ENCODE assay signal across 10 cellular contexts in the genomic region with DNA sequence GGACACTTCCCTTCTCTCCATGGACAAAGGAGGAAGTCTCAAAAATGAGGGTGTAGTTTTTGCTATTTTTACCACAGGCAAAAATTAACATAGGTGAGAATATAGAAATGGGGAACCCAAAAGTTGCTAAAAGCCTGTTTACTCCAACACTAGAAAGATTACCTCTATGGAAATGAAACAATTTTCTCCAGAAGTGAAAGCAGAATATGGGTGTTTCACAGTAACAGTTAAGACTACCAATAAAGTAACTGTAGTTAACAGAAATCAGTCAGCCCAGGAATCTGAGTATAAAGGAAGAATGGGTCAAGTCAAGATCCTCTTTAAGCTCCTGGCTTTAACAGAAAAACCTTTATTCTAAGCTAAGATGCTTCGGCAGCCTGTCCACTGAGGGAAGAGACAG. TPM values are rescaled to one million over a fixed set of nuclear protein-coding genes. Genes with fewer than 3 reads are reported as not detected.
DNase-seq lines count a peak whose midpoint lies in the region; ATAC-seq and TF ChIP-seq lines count a peak whose summit lies in the region.
"Had no signal": no experiment of that assay in that cellular context is flagged by ENCODE, and none has a peak within 500 bp of the region (broad histone marks: within the 10 kb centered on the region; RNA-seq: fewer than 3 reads in every experiment).

No MANE protein-coding gene starts in this region.

- H3K27ac Mint-ChIP-seq in chondrocyte (ENCODE audit: unreplicated experiment) (peak overlapping the region; percentile 70), neural crest cell (ENCODE audit: unreplicated experiment) (no peak overlapping the region)

- 29 to 33% methylated on average over 1 of the region's 1 CpG for WGBS in thyroid gland, 2 donors

- peaks cover 99% of the 10 kb centered on the region for H3K79me2 ChIP-seq in Karpas-422 (ENCODE audit: low read length)

- peaks cover 97% of the 10 kb centered on the region for H3K36me3 ChIP-seq in Karpas-422 (ENCODE audit: insufficient read depth, low read length)
- peaks cover 19 to 22% of the 10 kb centered on the region in 2 donors for H3K36me3 ChIP-seq in thyroid gland

- H3K4me1 ChIP-seq in Karpas-422 (ENCODE audit: low read length) (peaks cover 56% of the 10 kb centered on the region), thyroid gland (peaks cover 74 to 77% of the 10 kb centered on the region in 2 donors)

- H3K4me1 Mint-ChIP-seq in chondrocyte (ENCODE audit: low read depth) (peaks cover 91% of the 10 kb centered on the region), neural crest cell (peaks cover 91% of the 10 kb centered on the region)

- H3K27ac ChIP-seq in Karpas-422 (ENCODE audit: low read length) (peak overlapping the region; percentile 40), thyroid gland (peak overlapping the region in 1 of 3 donors; percentile 42)
- H3K27ac ChIP-seq: foreskin keratinocyte had no signal

- H2AFZ ChIP-seq in Karpas-422 (ENCODE audit: low read length), result no peak overlapping the region

- H3K9me2 ChIP-seq in Karpas-422 (replicated peaks; ENCODE audit: insufficient read depth, low read length), result no peaks in the 10 kb centered on the region

- H4K20me1 ChIP-seq in Karpas-422 (ENCODE audit: insufficient read depth, low read depth, low read length), result peaks cover 99% of the 10 kb centered on the region

- DNase-seq in GM12865 (ENCODE audit: low read depth), result no peak
- peak; percentile 51 for DNase-seq in Karpas-422
- no peak for DNase-seq in chondrocyte (ENCODE audit: low spot score)
- no peak for DNase-seq in neural crest cell (ENCODE audit: low read depth, low spot score)
- no peak for DNase-seq in thyroid gland
- DNase-seq in mesenteric fat pad (ENCODE audit: low spot score), result no peak
- DNase-seq in NCI-H2107 (lab: John Stamatoyannopoulos, UW), result no peak
- DNase-seq: foreskin keratinocyte had no signal

- H3K4me3 ChIP-seq in GM12865 (ENCODE audit: low read depth, low read length) (peak overlapping the region; percentile 98; the same call in 1 of the 2 replicates), Karpas-422 (ENCODE audit: low read length) (no peak overlapping the region), thyroid gland (replicated peaks in 1 of 3) (no peak overlapping the region)
- H3K4me3 ChIP-seq: skin epidermis had no signal

- H3K9me3 ChIP-seq in Karpas-422 (ENCODE audit: low read length) (no peaks in the 10 kb centered on the region), thyroid gland (no peaks in the 10 kb centered on the region)

- H3K36me3 Mint-ChIP-seq in chondrocyte (ENCODE audit: low read depth), result peaks cover 20% of the 10 kb centered on the region
- peaks cover 37% of the 10 kb centered on the region for H3K36me3 Mint-ChIP-seq in neural crest cell (ENCODE audit: low read depth)

- H3K9me3 Mint-ChIP-seq in chondrocyte (ENCODE audit: low read depth), result no peaks in the 10 kb centered on the region
- no peaks in the 10 kb centered on the region for H3K9me3 Mint-ChIP-seq in neural crest cell

- TF ChIP-seq CTCF in GM12865 (IDR thresholded peaks at IDR 0.05; ENCODE audit: insufficient read depth, low read depth, low read length, missing control alignments), result no peak
- TF ChIP-seq CTCF in chondrocyte (IDR thresholded peaks at IDR 0.05), result no peak
- TF ChIP-seq CTCF in neural crest cell (conservative IDR thresholded peaks at IDR 0.05), result no peak
- TF ChIP-seq CTCF in thyroid gland (IDR thresholded peaks at IDR 0.05), result no peak

- H3K4me3 Mint-ChIP-seq in chondrocyte (ENCODE audit: unreplicated experiment), result peak overlapping the region; percentile 15
- peak overlapping the region; percentile 99 for H3K4me3 Mint-ChIP-seq in neural crest cell

- H3K4me2 ChIP-seq in Karpas-422 (ENCODE audit: low read depth, low read length, poor library complexity, severe bottlenecking), result peak overlapping the region; percentile 18

- H3K27me3 ChIP-seq in Karpas-422 (ENCODE audit: low read length) (no peaks in the 10 kb centered on the region), thyroid gland (no peaks in the 10 kb centered on the region)
- H3K27me3 ChIP-seq: foreskin keratinocyte had no signal

- no peak for ATAC-seq in GM18519 (IDR thresholded peaks at IDR 0.05; ENCODE audit: low FRiP score, unreplicated experiment)
- ATAC-seq: foreskin keratinocyte had no signal

- H3K9ac ChIP-seq in Karpas-422 (ENCODE audit: low read length), result no peak overlapping the region

- intact Hi-C loops in thyroid gland (cut with DNase I), result no loop called here

- H3K27me3 Mint-ChIP-seq in chondrocyte (ENCODE audit: low read depth) (no peaks in the 10 kb centered on the region), neural crest cell (ENCODE audit: low read depth) (peaks cover 11% of the 10 kb centered on the region)

- TF ChIP-seq POLR2A in thyroid gland (IDR thresholded peaks at IDR 0.05), result no peak

RNA-seq across cellular contexts. Expression of a gene that starts 9.3 kb away (rescaled TPM):
- 328 and 331 TPM in 2 replicates for total RNA-seq in Karpas-422 (2014; rRNA removed; shearing (Covaris generic); ENCODE audit: low replicate concordance)
- total RNA-seq in chondrocyte, result 75.7 to 117 TPM (median 85.8 TPM) in 3 replicates
- total RNA-seq in neural crest cell, result 314 and 329 TPM in 2 replicates
- 100 to 1,000 TPM; 162 to 237 (median 202) TPM for total RNA-seq in thyroid gland
- total RNA-seq in mesenteric fat pad, result 117 TPM
